In genomic region chr1:7338439-7338838, GRCh38 we compare ENCODE assay signal across 2 cellular contexts.
TF ChIP-seq lines count a peak whose summit lies in the region.

No MANE protein-coding gene starts in this region.

TF ChIP-seq in A549, 52 proteins besides CTCF, POLR2A, EP300 and RAD21 (continued from another document):
- no peak for TF ChIP-seq ELK1 (IDR thresholded peaks at IDR 0.05; ENCODE audit: low read depth, low read length)
- TF ChIP-seq ZFP36 (IDR thresholded peaks at IDR 0.05; ENCODE audit: borderline replicate concordance, partially characterized antibody): no peak
- peak; percentile 64 for TF ChIP-seq MAFK (IDR thresholded peaks at IDR 0.05; ENCODE audit: partially characterized antibody)

TF ChIP-seq in K562, 482 proteins besides CTCF, POLR2A, EP300 and RAD21 (continued from another document):
- TF ChIP-seq ZNF398 (CRISPR knock-in tag; IDR thresholded peaks at IDR 0.05) (no peak), ZBTB49 (CRISPR knock-in tag; IDR thresholded peaks at IDR 0.05; ENCODE audit: borderline replicate concordance) (no peak), E2F8 (IDR thresholded peaks at IDR 0.05; ENCODE audit: low read depth, partially characterized antibody) (no peak), C11orf30 (IDR thresholded peaks at IDR 0.05; ENCODE audit: low read depth) (0 out of 2 replicates have a peak, but pooled peaks have one; percentile 5), STAT5A (IDR thresholded peaks at IDR 0.05; ENCODE audit: borderline replicate concordance, low read length) (no peak), ZNF316 (IDR thresholded peaks at IDR 0.05) (peak; percentile 18; the same call in 1 of the 2 replicates), KLF13 (tag; IDR thresholded peaks at IDR 0.05; ENCODE audit: borderline replicate concordance, low read depth) (no peak), BMI1 (IDR thresholded peaks at IDR 0.05; ENCODE audit: low read length) (no peak), HMGXB4 (CRISPR knock-in tag; IDR thresholded peaks at IDR 0.05) (no peak), RERE (CRISPR knock-in tag; IDR thresholded peaks at IDR 0.05; ENCODE audit: borderline replicate concordance) (no peak), ZNF165 (CRISPR knock-in tag; IDR thresholded peaks at IDR 0.05; ENCODE audit: borderline replicate concordance) (no peak), ZNF639 (CRISPR knock-in tag; conservative IDR thresholded peaks at IDR 0.05 in 1 of 2, IDR thresholded peaks at IDR 0.05 in 1 of 2) (no peak)
